ENCODE assay signal across 8 cellular contexts in the genomic region with DNA sequence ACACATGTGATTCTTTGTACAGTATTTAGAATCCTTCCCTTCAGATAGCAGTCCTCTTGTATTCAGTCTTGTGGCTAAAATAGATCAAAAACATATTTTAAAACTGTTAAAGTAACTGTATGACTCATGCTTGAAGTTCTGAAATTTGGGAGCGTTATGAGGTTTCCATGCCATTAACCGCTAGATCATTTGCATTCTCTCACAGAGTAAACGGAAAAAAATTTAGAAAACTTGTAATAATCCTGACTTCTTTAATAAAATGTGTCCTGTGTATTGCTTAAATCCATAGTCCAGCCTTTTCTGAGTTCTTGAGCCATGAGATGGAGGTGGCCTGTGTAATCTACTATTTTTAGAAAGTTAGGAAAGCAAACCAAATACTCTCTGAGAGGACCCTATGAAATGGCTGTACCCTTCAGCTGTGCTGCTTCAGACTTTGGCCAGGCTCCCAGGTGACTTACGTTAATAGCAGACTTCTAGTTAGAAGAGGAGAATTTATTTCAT. TPM values are rescaled to one million over a fixed set of nuclear protein-coding genes. Genes with fewer than 3 reads are reported as not detected.
DNase-seq lines count a peak whose midpoint lies in the region; ATAC-seq, FAIRE-seq and TF ChIP-seq lines count a peak whose summit lies in the region.

No MANE protein-coding gene starts in this region.

- peaks cover 11 to 28% of the 10 kb centered on the region in 2 donors for H3K36me3 Mint-ChIP-seq in activated naive CD4-positive, alpha-beta T cell treated with anti-CD3 and anti-CD28 coated beads, Interleukin-2, amount 50 U/mL, for 72 hours

- intact Hi-C loops in thyroid gland (cut with DNase I) = no loop called here

- H3K27me3 ChIP-seq in DND-41 (ENCODE audit: insufficient read depth, low read length, poor library complexity) (no peaks in the 10 kb centered on the region), keratinocyte (ENCODE audit: control insufficient read depth, extremely low read depth, insufficient read depth, low read length) (no peaks in the 10 kb centered on the region), thyroid gland (no peaks in the 10 kb centered on the region)

- no peak overlapping the region for H3K9ac ChIP-seq in DND-41 (ENCODE audit: low read depth, low read length)
- no peak overlapping the region for H3K9ac ChIP-seq in keratinocyte (ENCODE audit: control insufficient read depth, extremely low read depth, insufficient read depth, low read length)

- no peak for FAIRE-seq in keratinocyte (lab: Jason Lieb, UNC)

- H3K4me1 ChIP-seq in DND-41 (ENCODE audit: insufficient read depth, low read length) (peaks cover 19% of the 10 kb centered on the region), keratinocyte (ENCODE audit: control insufficient read depth, extremely low read depth, insufficient read depth, low read length) (peaks cover 44% of the 10 kb centered on the region), thyroid gland (peaks cover 54 to 67% of the 10 kb centered on the region in 2 donors)

- H3K4me3 ChIP-seq in DND-41 (ENCODE audit: low read depth in 1 of 2, low read length in 2 of 2) = no peak overlapping the region
- no peak overlapping the region for H3K4me3 ChIP-seq in keratinocyte (ENCODE audit: control insufficient read depth in 2 of 3, extremely low read depth in 1 of 3, insufficient read depth in 2 of 3, low read depth in 1 of 3, low read length in 3 of 3)
- H3K4me3 ChIP-seq in thyroid gland (replicated peaks in 1 of 3) = no peak overlapping the region

- H3K9me3 ChIP-seq in DND-41 (ENCODE audit: insufficient read depth, low read length, severe bottlenecking) = no peaks in the 10 kb centered on the region
- no peaks in the 10 kb centered on the region for H3K9me3 ChIP-seq in keratinocyte (ENCODE audit: control insufficient read depth, low read depth, low read length)
- no peaks in the 10 kb centered on the region for H3K9me3 ChIP-seq in thyroid gland

- 34 to 44% methylated on average over 4 of the region's 4 CpGs for WGBS in thyroid gland, 2 donors

- DNase-seq in DND-41 (no peak), keratinocyte (ENCODE audit: low read depth, low spot score) (no peak), thyroid gland (peak; percentile 50 to 63), D341Med (ENCODE audit: low spot score) (no peak)
- no peak for DNase-seq in activated naive CD4-positive, alpha-beta T cell treated with anti-CD3 and anti-CD28 coated beads, Interleukin-2, amount 50 U/mL, for 72 hours (ENCODE audit: low spot score in 2 of 2)
- DNase-seq in activated CD4-positive, CD25-positive, alpha-beta regulatory T cell treated with anti-CD3 and anti-CD28 coated beads, Interleukin-2, amount 50 U/mL, for 72 hours = no peak

- no peak for TF ChIP-seq CTCF in DND-41 (IDR thresholded peaks at IDR 0.05; ENCODE audit: borderline replicate concordance, extremely low read depth, low read length, poor library complexity, severe bottlenecking)
- TF ChIP-seq CTCF in keratinocyte (optimal IDR thresholded peaks at IDR 0.05 in 1 of 3, IDR thresholded peaks at IDR 0.05 in 1 of 3, conservative IDR thresholded peaks at IDR 0.05 in 1 of 3; ENCODE audit: extremely low read depth in 1 of 3, insufficient read depth in 2 of 3, low read length in 3 of 3) = no peak
- TF ChIP-seq CTCF in thyroid gland (IDR thresholded peaks at IDR 0.05) = no peak

- H4K20me1 ChIP-seq in DND-41 (ENCODE audit: insufficient read depth, low read length) = peaks cover 64% of the 10 kb centered on the region
- H4K20me1 ChIP-seq in keratinocyte (ENCODE audit: control insufficient read depth, extremely low read depth, insufficient read depth, low read length) = no peaks in the 10 kb centered on the region

- H3K9me1 ChIP-seq in keratinocyte (ENCODE audit: control insufficient read depth, extremely low read depth, insufficient read depth, low read length) = no peaks in the 10 kb centered on the region

- H3K27ac ChIP-seq in DND-41 (ENCODE audit: low read length) (no peak overlapping the region), keratinocyte (ENCODE audit: control insufficient read depth, insufficient read depth, low read length) (peak overlapping the region; percentile 24), thyroid gland (peak overlapping the region; percentile 34 to 48 (median 48))

- peaks cover 80% of the 10 kb centered on the region for H3K36me3 ChIP-seq in DND-41 (ENCODE audit: insufficient read depth, low read length)
- peaks cover 3 to 10% of the 10 kb centered on the region in 2 experiments for H3K36me3 ChIP-seq in keratinocyte (ENCODE audit: control insufficient read depth in 2 of 2, extremely low read depth in 1 of 2, insufficient read depth in 2 of 2, low read length in 2 of 2)
- no peaks in the 10 kb centered on the region for H3K36me3 ChIP-seq in thyroid gland

- no peaks in the 10 kb centered on the region for H3K9me3 Mint-ChIP-seq in activated naive CD4-positive, alpha-beta T cell treated with anti-CD3 and anti-CD28 coated beads, Interleukin-2, amount 50 U/mL, for 72 hours

- dilution Hi-C loops in keratinocyte (cut with MboI; ENCODE audit: extremely low pct_ligation_motif_present, low sequenced_read_pairs) = no loop called here

- ATAC-seq in DND-41 (ENCODE audit: insufficient read depth, low read depth) (peak; percentile 33; the same call in 1 of the 3 replicates), GM21390 (IDR thresholded peaks at IDR 0.05; ENCODE audit: unreplicated experiment) (peak; percentile 75), HG03558 (IDR thresholded peaks at IDR 0.05; ENCODE audit: extremely low read depth, unreplicated experiment) (peak; percentile 76)
- peak; percentile 55 to 57 for ATAC-seq in activated naive CD4-positive, alpha-beta T cell treated with anti-CD3 and anti-CD28 coated beads, Interleukin-2, amount 50 U/mL, for 72 hours

- TF ChIP-seq POLR2A in thyroid gland (IDR thresholded peaks at IDR 0.05) = no peak

- H3K4me2 ChIP-seq in DND-41 (ENCODE audit: insufficient read depth, low read length) (no peak overlapping the region), keratinocyte (ENCODE audit: control insufficient read depth, extremely low read depth, insufficient read depth, low read depth, low read length) (peak overlapping the region; percentile 46)

- peaks cover 100% of the 10 kb centered on the region for H3K79me2 ChIP-seq in DND-41 (ENCODE audit: insufficient read depth, low read length)
- H3K79me2 ChIP-seq in keratinocyte (ENCODE audit: control insufficient read depth, insufficient read depth, low read length) = peaks cover 81% of the 10 kb centered on the region

- no peak overlapping the region for H2AFZ ChIP-seq in DND-41 (ENCODE audit: low read depth, low read length)
- H2AFZ ChIP-seq in keratinocyte (ENCODE audit: control insufficient read depth, low read length) = no peak overlapping the region

- peak overlapping the region; percentile 77 to 93 for H3K27ac Mint-ChIP-seq in activated naive CD4-positive, alpha-beta T cell treated with anti-CD3 and anti-CD28 coated beads, Interleukin-2, amount 50 U/mL, for 72 hours

RNA-seq across cellular contexts. Expression of a gene that starts 33.8 kb away (rescaled TPM):
- 100 to 1,000 TPM; 406 to 425 TPM for total RNA-seq in activated naive CD4-positive, alpha-beta T cell treated with anti-CD3 and anti-CD28 coated beads, Interleukin-2, amount 50 U/mL, for 72 hours
- 56.4 to 71.2 TPM (median 58.3 TPM) in 3 replicates for polyA plus RNA-seq in keratinocyte
- polyA plus RNA-seq in keratinocyte (2011; ENCODE audit: low read depth) = 46.2 TPM
- 49.0 and 54.8 TPM in 2 replicates for polyA plus RNA-seq in keratinocyte (2011; cell fraction: cytosol; rRNA removed)
- 76.5 and 82.3 TPM in 2 replicates for polyA plus RNA-seq in keratinocyte (2011; cell fraction: nucleus; rRNA removed)
- 26.3 and 45.5 TPM in 2 replicates for polyA plus RNA-seq in keratinocyte (2012; ENCODE audit: low replicate concordance)
- polyA minus RNA-seq in keratinocyte = 98.5 to 233 TPM (median 221 TPM) in 3 replicates
- polyA minus RNA-seq in keratinocyte (2011; cell fraction: cytosol; rRNA and poly(A)+ RNA removed) = 130 TPM
- polyA minus RNA-seq in keratinocyte (2011; cell fraction: nucleus; rRNA and poly(A)+ RNA removed) = 153 and 237 TPM in 2 replicates
- 100 to 1,000 TPM; 190 to 279 (median 216) TPM for total RNA-seq in thyroid gland

Comparison
In these comparisons a context has a peak if more than half of its experiments do, and no peak if none do; other contexts are left out.
1. DNase-seq: peak in thyroid gland (2 of 2); none in DND-41 (single experiment), activated naive CD4-positive, alpha-beta T cell treated with anti-CD3 and anti-CD28 coated beads, Interleukin-2, amount 50 U/mL, for 72 hours (0 of 2), keratinocyte (single experiment), activated CD4-positive, CD25-positive, alpha-beta regulatory T cell treated with anti-CD3 and anti-CD28 coated beads, Interleukin-2, amount 50 U/mL, for 72 hours (single experiment) and D341Med (single experiment).
2. Peak in every context shown above with its lines, with median percentiles within 50 percentile points of each other: ATAC-seq.